ENCODE assay signal across 10 cellular contexts in genomic region chr9:137078701-137079400, GRCh38. TPM values are rescaled to one million over a fixed set of nuclear protein-coding genes. Genes with fewer than 3 reads are reported as not detected.
A peak's percentile ranks its signal among the peaks of the same experiment; 100 is the strongest.
DNase-seq lines count a peak whose midpoint lies in the region; ATAC-seq and TF ChIP-seq lines count a peak whose summit lies in the region.
"Had no signal": no experiment of that assay in that cellular context is flagged by ENCODE, and none has a peak within 500 bp of the region (broad histone marks: within the 10 kb centered on the region; RNA-seq: fewer than 3 reads in every experiment).

No MANE protein-coding gene starts in this region.

- H3K27me3 ChIP-seq in HAP-1 (ENCODE audit: low read depth): no peaks in the 10 kb centered on the region
- no peaks in the 10 kb centered on the region for H3K27me3 ChIP-seq in brain microvascular endothelial cell (replicated peaks)
- H3K27me3 ChIP-seq in ovary: no peaks in the 10 kb centered on the region

- DNase-seq in HAP-1 (ENCODE audit: low spot score in 2 of 2): no peak
- no peak for DNase-seq in brain microvascular endothelial cell
- DNase-seq in mesothelial cell of epicardium (ENCODE audit: low spot score in 2 of 2, unreplicated experiment in 2 of 2): no peak
- no peak for DNase-seq in ovary
- no peak for DNase-seq in activated CD4-positive, CD25-positive, alpha-beta regulatory T cell treated with anti-CD3 and anti-CD28 coated beads, Interleukin-2, amount 50 U/mL, for 72 hours
- DNase-seq: head of caudate nucleus had no signal

- intact Hi-C loops in ovary (cut with DNase I): no loop called here

- H3K9me3 ChIP-seq in HAP-1 (no peaks in the 10 kb centered on the region), ovary (no peaks in the 10 kb centered on the region)

- no peaks in the 10 kb centered on the region for H3K36me3 Mint-ChIP-seq in mesothelial cell of epicardium

- H3K4me3 ChIP-seq in HAP-1 (peak overlapping the region; percentile 59), brain microvascular endothelial cell (ENCODE audit: low read depth, low read length) (peak overlapping the region; percentile 70), ovary (no peak overlapping the region)

- peaks cover 48% of the 10 kb centered on the region for H3K36me3 ChIP-seq in HAP-1 (replicated peaks)
- no peaks in the 10 kb centered on the region for H3K36me3 ChIP-seq in brain microvascular endothelial cell (replicated peaks)
- no peaks in the 10 kb centered on the region for H3K36me3 ChIP-seq in ovary

- H3K27ac Mint-ChIP-seq in mesothelial cell of epicardium: no peak overlapping the region

- 62 to 67% (median 63%) methylated on average over 43 to 51 of the region's 51 CpGs for WGBS in ovary, 3 donors

- H3K4me3 Mint-ChIP-seq in mesothelial cell of epicardium: peak overlapping the region; percentile 59

- in situ Hi-C loops in HAP-1 (cut with MboI; ENCODE audit: low sequenced_read_pairs) (no loop called here), brain microvascular endothelial cell (cut with HindIII; ENCODE audit: low pct_ligation_motif_present, low sequenced_read_pairs) (no loop called here)

- peaks cover 18% of the 10 kb centered on the region for H3K4me1 ChIP-seq in HAP-1
- H3K4me1 ChIP-seq in ovary (ENCODE audit: insufficient read depth): peaks cover 5% of the 10 kb centered on the region

- H3K9me3 Mint-ChIP-seq in mesothelial cell of epicardium: no peaks in the 10 kb centered on the region

- peaks cover 4% of the 10 kb centered on the region for H3K4me1 Mint-ChIP-seq in mesothelial cell of epicardium

- H3K27me3 Mint-ChIP-seq in mesothelial cell of epicardium (ENCODE audit: low read depth): peaks cover 71% of the 10 kb centered on the region

- TF ChIP-seq CTCF in 22Rv1 (IDR thresholded peaks at IDR 0.05) (no peak), brain microvascular endothelial cell (IDR thresholded peaks at IDR 0.05; ENCODE audit: low read depth, low read length, missing control alignments) (no peak), mesothelial cell of epicardium (IDR thresholded peaks at IDR 0.05; ENCODE audit: unreplicated experiment) (no peak), ovary (IDR thresholded peaks at IDR 0.05) (no peak)

- no peak for TF ChIP-seq EP300 in ovary (IDR thresholded peaks at IDR 0.05)

- H3K27ac ChIP-seq in 22Rv1 (peak overlapping the region; percentile 79), brain microvascular endothelial cell (no peak overlapping the region), ovary (no peak overlapping the region)

- no peak for TF ChIP-seq POLR2A in ovary (IDR thresholded peaks at IDR 0.05)

- ATAC-seq in GM18511 (IDR thresholded peaks at IDR 0.05; ENCODE audit: unreplicated experiment) (no peak), GM19324 (IDR thresholded peaks at IDR 0.05; ENCODE audit: low FRiP score, unreplicated experiment) (no peak)

RNA-seq across cellular contexts. Expression of gene UAP1L1, which starts 1.5 kb away (rescaled TPM):
- total RNA-seq in mesothelial cell of epicardium (4.6 to 5.7 TPM (median 5.5 TPM) in 3 replicates), ovary (1 to 10 TPM; 1.3 to 6.3 (median 4.1) TPM)
- polyA plus RNA-seq in ovary: 1 to 10 TPM; 3.0 to 4.1 TPM

RNA-seq across cellular contexts. Expression of gene MAN1B1, which starts 7.9 kb away (rescaled TPM):
- total RNA-seq in mesothelial cell of epicardium (61.1 to 65.1 TPM (median 61.2 TPM) in 3 replicates), ovary (10 to 100 TPM; 30.2 to 55.1 (median 38.6) TPM)
- polyA plus RNA-seq in ovary: 100 to 1,000 TPM in 1 of 2 donors, 10 to 100 TPM in 1; 44.0 to 109 TPM

RNA-seq across cellular contexts. Expression of gene SAPCD2, which starts 8.5 kb away (rescaled TPM):
- 5.7 to 6.2 TPM (median 5.9 TPM) in 3 replicates for total RNA-seq in mesothelial cell of epicardium
- total RNA-seq in ovary: under 1 TPM in 5 of 7 donors, not detected in 2; 0.24 to 0.62 (median 0.37) TPM
- polyA plus RNA-seq in ovary: under 1 TPM; 0.10 to 0.15 TPM

RNA-seq across cellular contexts. Expression of gene ENTPD2, which starts 25.0 kb away (rescaled TPM):
- 4.8 to 6.3 TPM (median 5.2 TPM) in 3 replicates for total RNA-seq in mesothelial cell of epicardium
- total RNA-seq in ovary: 1 to 10 TPM in 4 of 7 donors, under 1 TPM in 3; 0.12 to 5.1 (median 1.0) TPM
- polyA plus RNA-seq in ovary: under 1 TPM; 0.32 to 0.82 TPM
- total RNA-seq: H4 had no signal

RNA-seq across cellular contexts. Expression of gene NPDC1, which starts 32.9 kb away (rescaled TPM):
- 75.8 to 84.0 TPM (median 77.9 TPM) in 3 replicates for total RNA-seq in mesothelial cell of epicardium
- 100 to 1,000 TPM in 2 of 7 donors, 10 to 100 TPM in 5; 22.3 to 112 (median 49.9) TPM for total RNA-seq in ovary
- 10 to 100 TPM in 1 of 2 donors, 1 to 10 TPM in 1; 2.1 to 67.9 TPM for polyA plus RNA-seq in ovary
